In genomic region chr19:11050323-11051114, GRCh38 we compare ENCODE assay signal across 17 cellular contexts. TPM values are rescaled to one million over a fixed set of nuclear protein-coding genes. Genes with fewer than 3 reads are reported as not detected.
DNase-seq lines count a peak whose midpoint lies in the region; ATAC-seq and TF ChIP-seq lines count a peak whose summit lies in the region.
"Had no signal": no experiment of that assay in that cellular context is flagged by ENCODE, and none has a peak within 500 bp of the region (broad histone marks: within the 10 kb centered on the region; RNA-seq: fewer than 3 reads in every experiment).

No MANE protein-coding gene starts in this region.

- H3K27ac ChIP-seq in right cardiac atrium (ENCODE audit: low read length), result no peak overlapping the region
- no peak overlapping the region for H3K27ac ChIP-seq in right atrium auricular region
- no peak overlapping the region for H3K27ac ChIP-seq in Panc1 (ENCODE audit: low read length)
- no peak overlapping the region for H3K27ac ChIP-seq in upper lobe of right lung
- H3K27ac ChIP-seq: ascending aorta, epithelial cell of prostate had no signal

- H3K4me1 ChIP-seq in right cardiac atrium (ENCODE audit: control insufficient read depth, insufficient read depth, low read length) (no peaks in the 10 kb centered on the region), right atrium auricular region (no peaks in the 10 kb centered on the region), Panc1 (ENCODE audit: control insufficient read depth, insufficient read depth, low read length) (no peaks in the 10 kb centered on the region), upper lobe of right lung (peaks cover 10% of the 10 kb centered on the region), Caco-2 (no peaks in the 10 kb centered on the region)
- H3K4me1 ChIP-seq: ascending aorta had no signal

- H3K4me3 Mint-ChIP-seq in Caco-2 (ENCODE audit: unreplicated experiment), result no peak overlapping the region

- no peaks in the 10 kb centered on the region for H3K27me3 Mint-ChIP-seq in Caco-2 (ENCODE audit: insufficient read depth, unreplicated experiment)

- POLR2A ChIA-PET in Panc1 (lab: Charles Lee), result interaction anchor here (0.7 kb wide), 1 partner anchor 13 kb away, joined by 5 read pairs; no protein-coding TSS in a partner anchor
- POLR2A ChIA-PET in Caco-2 (lab: Charles Lee), result no interaction called here

- no TSS peak for BruUV-seq in Panc1 (replicated peaks; lab: Mats Ljungman, UMichigan)
- BruUV-seq in Caco-2 (replicated peaks; lab: Mats Ljungman, UMichigan), result no TSS peak

- WGBS in right cardiac atrium, result 82% methylated on average over 9 of the region's 9 CpGs

- in situ Hi-C loops in Panc1 (cut with HindIII; ENCODE audit: low pct_unique_long_range_greater_than_20kb, low sequenced_read_pairs), result no loop called here

- TF ChIP-seq CTCF in right atrium auricular region (IDR thresholded peaks at IDR 0.05) (no peak), Panc1 (IDR thresholded peaks at IDR 0.05) (no peak), upper lobe of right lung (IDR thresholded peaks at IDR 0.05) (no peak), Caco-2 (IDR thresholded peaks at IDR 0.05; ENCODE audit: insufficient read depth in 1 of 2, low read depth in 1 of 2, low read length in 1 of 2, severe bottlenecking in 1 of 2, unreplicated experiment in 1 of 2) (no peak)

- intact Hi-C loops in right cardiac atrium (cut with DNase I) (no loop called here), Panc1 (cut with micrococcal nuclease; ENCODE audit: unreplicated experiment) (no loop called here), upper lobe of right lung (cut with DNase I) (no loop called here), Caco-2 (cut with micrococcal nuclease; ENCODE audit: unreplicated experiment) (no loop called here)

- H3K27me3 ChIP-seq in right cardiac atrium (ENCODE audit: control insufficient read depth, insufficient read depth) (no peaks in the 10 kb centered on the region), right atrium auricular region (no peaks in the 10 kb centered on the region), Panc1 (ENCODE audit: control insufficient read depth, insufficient read depth, low read length) (no peaks in the 10 kb centered on the region), upper lobe of right lung (no peaks in the 10 kb centered on the region), Caco-2 (replicated peaks; ENCODE audit: control insufficient read depth, insufficient read depth, low read length) (no peaks in the 10 kb centered on the region)
- H3K27me3 ChIP-seq: ascending aorta had no signal

- H3K9me3 Mint-ChIP-seq in Caco-2 (ENCODE audit: unreplicated experiment), result no peaks in the 10 kb centered on the region

- DNase-seq in right cardiac atrium (no peak), right atrium auricular region (ENCODE audit: low spot score) (no peak), Panc1 (ENCODE audit: low read depth, low spot score) (no peak), medulla oblongata (ENCODE audit: extremely low spot score) (peak; percentile 8), upper lobe of right lung (no peak), Caco-2 (no peak)
- DNase-seq: IMR-90; midbrain; NCI-H1092 treated with DMSO at 0.1 percent for 48 hours; NCI-H526 treated with DMSO at 0.1 percent for 48 hours; PC-3; SK-N-SH; stimulated activated CD4-positive, alpha-beta T cell treated with anti-CD3 and anti-CD28 coated beads, Interleukin-4, amount 100 ng/mL, for 24 hours had no signal

- no peak overlapping the region for H3K27ac Mint-ChIP-seq in Caco-2 (ENCODE audit: unreplicated experiment)

- H3K9me3 ChIP-seq in right cardiac atrium (ENCODE audit: control insufficient read depth, low read length) (no peaks in the 10 kb centered on the region), right atrium auricular region (no peaks in the 10 kb centered on the region), Panc1 (ENCODE audit: control insufficient read depth, insufficient read depth, low read depth, low read length) (no peaks in the 10 kb centered on the region), upper lobe of right lung (no peaks in the 10 kb centered on the region), Caco-2 (no peaks in the 10 kb centered on the region)
- H3K9me3 ChIP-seq: ascending aorta, SK-N-SH had no signal

- H3K4me1 Mint-ChIP-seq in Caco-2 (ENCODE audit: low read depth, unreplicated experiment), result no peaks in the 10 kb centered on the region

- CTCF ChIA-PET in Panc1 (lab: Charles Lee) (no interaction called here), Caco-2 (lab: Charles Lee) (no interaction called here)

- peaks cover 43% of the 10 kb centered on the region for H3K36me3 Mint-ChIP-seq in Caco-2 (ENCODE audit: insufficient read depth, unreplicated experiment)

- H3K36me3 ChIP-seq in right atrium auricular region (peaks cover 14% of the 10 kb centered on the region), Panc1 (ENCODE audit: control insufficient read depth, insufficient read depth, low read length) (no peaks in the 10 kb centered on the region), upper lobe of right lung (no peaks in the 10 kb centered on the region), Caco-2 (ENCODE audit: control insufficient read depth, insufficient read depth, low read length) (no peaks in the 10 kb centered on the region)

- ATAC-seq in right cardiac atrium, result peak; percentile 26 to 48
- ATAC-seq in Panc1, result peak; percentile 27; the same call in 1 of the 2 replicates
- ATAC-seq in upper lobe of right lung, result peak; percentile 45
- no peak for ATAC-seq in HG03565 (IDR thresholded peaks at IDR 0.05; ENCODE audit: unreplicated experiment)
- no peak for ATAC-seq in GM18867 (IDR thresholded peaks at IDR 0.05; ENCODE audit: unreplicated experiment)
- ATAC-seq: PC-3 had no signal

- H3K4me3 ChIP-seq in right cardiac atrium (ENCODE audit: low read length), result no peak overlapping the region
- no peak overlapping the region for H3K4me3 ChIP-seq in right atrium auricular region
- no peak overlapping the region for H3K4me3 ChIP-seq in Panc1 (ENCODE audit: low read depth in 2 of 2, low read length in 2 of 2)
- no peak overlapping the region for H3K4me3 ChIP-seq in upper lobe of right lung
- H3K4me3 ChIP-seq in Caco-2 (ENCODE audit: low read depth, low read length), result no peak overlapping the region
- H3K4me3 ChIP-seq: ascending aorta had no signal

RNA-seq across cellular contexts. Expression of gene LDLR, which starts 38.7 kb away (rescaled TPM):
- total RNA-seq in right cardiac atrium (100 to 1,000 TPM in 1 of 4 donors, 10 to 100 TPM in 2, 1 to 10 TPM in 1; 7.6 to 101 (median 21.6) TPM), right atrium auricular region (10 to 100 TPM; 13.8 to 15.9 TPM), Panc1 (2021; ENCODE audit: unreplicated experiment) (203 TPM), upper lobe of right lung (242 TPM), Caco-2 (2022) (68.9 and 83.4 TPM in 2 replicates)
- 19.3 TPM for polyA plus RNA-seq in right cardiac atrium
- polyA plus RNA-seq in Panc1 (2012; ENCODE audit: insufficient read length), result 110 TPM

Comparison
In these comparisons a context has a peak if more than half of its experiments do, and no peak if none do; other contexts are left out.
1. ATAC-seq: peak in right cardiac atrium (2 of 2), Panc1 (single experiment) and upper lobe of right lung (single experiment); none in HG03565 (single experiment) and GM18867 (single experiment).